Comparison of ENCODE assay signal across 35 cellular contexts in the genomic region with DNA sequence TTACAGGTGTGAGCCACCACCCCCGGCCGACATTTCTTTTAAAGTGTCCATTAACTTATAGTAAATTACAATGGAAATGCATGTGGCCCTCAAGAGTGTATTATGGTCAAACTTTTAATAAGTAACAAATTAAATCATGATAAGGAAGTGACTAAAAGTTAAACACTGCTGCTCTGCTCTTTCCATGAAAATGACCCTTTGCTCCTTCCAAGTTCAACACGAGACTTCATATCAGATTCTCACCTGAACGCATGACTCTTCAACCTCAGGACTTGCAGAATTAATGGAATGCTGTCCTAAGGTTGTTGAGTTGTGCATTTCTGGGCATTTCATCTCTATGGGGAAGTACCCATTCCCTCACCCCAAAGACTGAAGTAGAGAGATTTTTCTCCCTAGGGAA. TPM values are rescaled to one million over a fixed set of nuclear protein-coding genes. Genes with fewer than 3 reads are reported as not detected.
"Had no signal": no experiment of that assay in that cellular context is flagged by ENCODE, and none has a peak within 500 bp of the region (broad histone marks: within the 10 kb centered on the region; RNA-seq: fewer than 3 reads in every experiment).

No MANE protein-coding gene starts in this region.

- H3K36me3 ChIP-seq: colonic mucosa, heart left ventricle, left ventricle myocardium inferior, sigmoid colon, tibial nerve, WERI-Rb-1 had no signal

- ATAC-seq: activated CD4-positive, CD25-positive, alpha-beta regulatory T cell treated with anti-CD3 and anti-CD28 coated beads, Interleukin-2, amount 50 U/mL, for 24 hours; body of pancreas; effector memory CD8-positive, alpha-beta T cell; heart left ventricle; mucosa of descending colon had no signal

- H3K4me2 ChIP-seq: smooth muscle cell had no signal

- H3K4me3 ChIP-seq: body of pancreas, colonic mucosa, dorsolateral prefrontal cortex, heart left ventricle, left ventricle myocardium inferior, mucosa of descending colon, sigmoid colon, smooth muscle cell, tibial nerve had no signal

- H3K9me3 ChIP-seq: body of pancreas, colonic mucosa, left ventricle myocardium inferior, mucosa of descending colon, sigmoid colon, tibial nerve had no signal

- H3K4me1 ChIP-seq: body of pancreas, colonic mucosa, sigmoid colon, tibial nerve had no signal

- H3K27ac ChIP-seq: body of pancreas, colonic mucosa, dorsolateral prefrontal cortex, heart left ventricle, left ventricle myocardium inferior, sigmoid colon, tibial nerve, WERI-Rb-1 had no signal

- DNase-seq: activated CD4-positive, alpha-beta T cell treated with anti-CD3 and anti-CD28 coated beads for 48 hours; activated CD4-positive, alpha-beta T cell treated with anti-CD3 and anti-CD28 coated beads, Interleukin-2, amount 50 U/mL, for 48 hours; activated CD8-positive, alpha-beta memory T cell treated with anti-CD3 and anti-CD28 coated beads for 24 hours; activated effector memory CD4-positive, alpha-beta T cell treated with Interleukin-2 at 50 U/mL for 16 hours; activated naive CD4-positive, alpha-beta T cell treated with Interleukin-2 at 50 U/mL for 16 hours; anterior cingulate cortex; body of pancreas; colonic mucosa; dorsolateral prefrontal cortex; effector memory CD8-positive, alpha-beta T cell; heart left ventricle; kidney glomerular epithelial cell; left ventricle myocardium inferior; mucosa of descending colon; retina; sigmoid colon; stimulated activated CD4-positive, alpha-beta T cell treated with anti-CD3 and anti-CD28 coated beads, Interleukin-2, amount 100 ng/mL, for 24 hours; stimulated activated naive CD4-positive, alpha-beta T cell; T-helper 9 cell; WERI-Rb-1 had no signal

- H3K27me3 ChIP-seq: body of pancreas, colonic mucosa, sigmoid colon had no signal

- FAIRE-seq: TTC549 had no signal

RNA-seq across cellular contexts. Expression of gene AWAT2, which starts 27.1 kb away (rescaled TPM):
- total RNA-seq: body of pancreas, colonic mucosa, dorsolateral prefrontal cortex, fibroblast of lung, fibroblast of villous mesenchyme, heart left ventricle, left ventricle myocardium inferior, mesenteric fat pad, mucosa of descending colon, myocyte, osteocyte, progenitor cell of endocrine pancreas, sigmoid colon, smooth muscle cell, temporal lobe, tibial nerve, urinary bladder had no signal
- polyA plus RNA-seq: adipose tissue, esophagus, fibroblast of lung, heart left ventricle, smooth muscle cell, urinary bladder had no signal

RNA-seq across cellular contexts. Expression of gene OTUD6A, which starts 39.6 kb away (rescaled TPM):
- total RNA-seq: body of pancreas, colonic mucosa, fibroblast of lung, fibroblast of villous mesenchyme, heart left ventricle, left ventricle myocardium inferior, lung microvascular endothelial cell, mesenteric fat pad, mucosa of descending colon, myocyte, osteocyte, progenitor cell of endocrine pancreas, sigmoid colon, smooth muscle cell, temporal lobe, tibial nerve, urinary bladder had no signal
- polyA plus RNA-seq: adipose tissue, esophagus, fibroblast of lung, heart left ventricle, sigmoid colon, smooth muscle cell, urinary bladder had no signal
